15 cellular contexts compared by ENCODE assay signal in the genomic region with DNA sequence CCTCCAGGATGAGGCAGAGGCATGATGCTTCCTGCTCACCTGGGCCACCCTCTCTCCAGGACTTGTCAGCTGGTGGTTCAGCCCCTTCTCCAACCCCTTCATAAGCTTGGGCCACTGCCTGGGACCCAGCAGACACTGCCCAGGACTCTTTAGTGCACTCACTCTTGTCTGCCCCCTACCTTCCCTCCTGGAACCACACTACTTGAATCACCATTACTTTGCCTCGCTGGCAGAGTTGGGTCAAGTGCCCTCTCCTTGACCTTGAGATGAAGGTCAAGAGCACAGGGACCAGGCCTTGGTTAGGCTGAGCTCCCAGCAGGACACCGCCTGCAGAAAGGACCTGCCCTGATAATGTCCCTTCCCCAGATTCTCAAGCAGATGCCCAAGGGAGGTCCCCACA. TPM values are rescaled to one million over a fixed set of nuclear protein-coding genes. Genes with fewer than 3 reads are reported as not detected.
A peak's percentile ranks its signal among the peaks of the same experiment; 100 is the strongest.
DNase-seq lines count a peak whose midpoint lies in the region; ATAC-seq and TF ChIP-seq lines count a peak whose summit lies in the region.
"Had no signal": no experiment of that assay in that cellular context is flagged by ENCODE, and none has a peak within 500 bp of the region (broad histone marks: within the 10 kb centered on the region; RNA-seq: fewer than 3 reads in every experiment).

No MANE protein-coding gene starts in this region.

- H3K9me2 ChIP-seq in SK-N-SH = no peaks in the 10 kb centered on the region

- H3K4me1 ChIP-seq in SK-N-SH (ENCODE audit: control insufficient read depth in 1 of 2, insufficient read depth in 2 of 2, low read depth in 1 of 2, low read length in 1 of 2) (no peaks in the 10 kb centered on the region), neural progenitor cell (no peaks in the 10 kb centered on the region)

- 93% methylated on average over 2 of the region's 2 CpGs for WGBS in SK-N-SH (ENCODE audit: low lambda C conversion rate)

- H3K9me3 ChIP-seq in SK-N-SH = no peaks in the 10 kb centered on the region
- H3K9me3 ChIP-seq in WERI-Rb-1 (ENCODE audit: severe bottlenecking) = no peaks in the 10 kb centered on the region
- no peaks in the 10 kb centered on the region for H3K9me3 ChIP-seq in neural progenitor cell (ENCODE audit: low read depth)

- CTCF ChIA-PET in SK-N-SH (lab: Yijun Ruan, JAX) = interaction anchor here (1.5 to 2.8 kb wide), 3 partner anchors 8 to 108 kb away, joined by 4 to 11 read pairs (median 5); partner anchors contain the start of genes ENDOG and PKN3

- H4K20me1 ChIP-seq in SK-N-SH (ENCODE audit: insufficient read depth) (no peaks in the 10 kb centered on the region), neural progenitor cell (ENCODE audit: low read depth) (no peaks in the 10 kb centered on the region)

- H3K27ac ChIP-seq in SK-N-SH (ENCODE audit: low read depth in 2 of 2, low read length in 1 of 2) = no peak overlapping the region
- H3K27ac ChIP-seq in WERI-Rb-1 = no peak overlapping the region
- no peak overlapping the region for H3K27ac ChIP-seq in neural progenitor cell
- H3K27ac ChIP-seq: epithelial cell of prostate had no signal

- H3F3A ChIP-seq in SK-N-SH (replicated peaks; ENCODE audit: insufficient read depth) (peaks cover 2% of the 10 kb centered on the region), neural progenitor cell (ENCODE audit: low read depth) (no peaks in the 10 kb centered on the region)

- H3K27me3 ChIP-seq in SK-N-SH (ENCODE audit: insufficient read depth) (no peaks in the 10 kb centered on the region), WERI-Rb-1 (ENCODE audit: insufficient read depth, low read depth, severe bottlenecking) (no peaks in the 10 kb centered on the region), neural progenitor cell (no peaks in the 10 kb centered on the region)

- TF ChIP-seq CTCF in SK-N-SH (IDR thresholded peaks at IDR 0.05) (peak; percentile 11; the same call in 1 of the 2 replicates), WERI-Rb-1 (IDR thresholded peaks at IDR 0.05; ENCODE audit: low read depth, low read length) (peak; percentile 56), neural progenitor cell (IDR thresholded peaks at IDR 0.05) (peak; percentile 22)

- H2AFZ ChIP-seq in SK-N-SH (ENCODE audit: low read depth) = no peak overlapping the region
- no peak overlapping the region for H2AFZ ChIP-seq in neural progenitor cell (replicated peaks)

- H3K79me2 ChIP-seq in SK-N-SH (ENCODE audit: insufficient read depth) (no peaks in the 10 kb centered on the region), neural progenitor cell (ENCODE audit: low read depth) (no peaks in the 10 kb centered on the region)

- H3K4me1 Mint-ChIP-seq in neural progenitor cell = no peaks in the 10 kb centered on the region
- H3K4me1 Mint-ChIP-seq: CD4-positive, alpha-beta memory T cell had no signal

- peaks cover 4% of the 10 kb centered on the region for H3K36me3 Mint-ChIP-seq in neural progenitor cell

- no peak overlapping the region for H3K9ac ChIP-seq in SK-N-SH
- H3K9ac ChIP-seq in neural progenitor cell = no peak overlapping the region

- no peak overlapping the region for H3K4me2 ChIP-seq in SK-N-SH
- no peak overlapping the region for H3K4me2 ChIP-seq in neural progenitor cell

- H3K27me3 Mint-ChIP-seq in neural progenitor cell (ENCODE audit: insufficient read depth, low read depth) = peaks cover 5% of the 10 kb centered on the region
- H3K27me3 Mint-ChIP-seq: CD4-positive, alpha-beta memory T cell had no signal

- no peak for DNase-seq in SK-N-SH
- no peak for DNase-seq in WERI-Rb-1
- DNase-seq in neural progenitor cell (ENCODE audit: low spot score) = no peak
- no peak for DNase-seq in DMS153 (lab: John Stamatoyannopoulos, UW)
- DNase-seq: 8988T; activated CD4-positive, alpha-beta T cell treated with anti-CD3 and anti-CD28 coated beads for 4 hours; CD4-positive, alpha-beta memory T cell; mesendoderm; NCI-H1417 treated with DMSO at 0.1 percent for 48 hours; NCI-H2227 treated with DMSO at 0.1 percent for 48 hours; retina; SHP77 treated with DMSO at 0.1 percent for 48 hours had no signal

- POLR2A ChIA-PET in SK-N-SH (lab: Yijun Ruan, JAX) = no interaction called here

- no peak for TF ChIP-seq EP300 in SK-N-SH (IDR thresholded peaks at IDR 0.05; ENCODE audit: borderline replicate concordance in 1 of 2, low read depth in 1 of 2, low read length in 1 of 2)

- no peak overlapping the region for H3K4me3 Mint-ChIP-seq in neural progenitor cell
- H3K4me3 Mint-ChIP-seq: CD4-positive, alpha-beta memory T cell had no signal

- H3K9me3 Mint-ChIP-seq in neural progenitor cell = no peaks in the 10 kb centered on the region
- H3K9me3 Mint-ChIP-seq: CD4-positive, alpha-beta memory T cell had no signal

- TF ChIP-seq RAD21 in SK-N-SH (IDR thresholded peaks at IDR 0.05; ENCODE audit: low read length) = no peak

- no peak overlapping the region for H3K4me3 ChIP-seq in SK-N-SH (ENCODE audit: low read depth in 2 of 2, low read length in 1 of 2)
- no peak overlapping the region for H3K4me3 ChIP-seq in WERI-Rb-1 (ENCODE audit: low read depth, low read length)
- H3K4me3 ChIP-seq in neural progenitor cell = no peak overlapping the region

- H3K36me3 ChIP-seq in SK-N-SH (replicated peaks in 1 of 2; ENCODE audit: control insufficient read depth in 1 of 2, insufficient read depth in 2 of 2, low read length in 1 of 2) (peaks cover 9 to 11% of the 10 kb centered on the region in 2 experiments), WERI-Rb-1 (peaks cover 43% of the 10 kb centered on the region), neural progenitor cell (no peaks in the 10 kb centered on the region)

- H3K27ac Mint-ChIP-seq in neural progenitor cell = no peak overlapping the region

- ATAC-seq in SK-N-SH treated with all-trans-retinoic acid at 6 μM for 48 hours = no peak; the same call in 1 of the 3 replicates
- no peak for ATAC-seq in GM19023 (IDR thresholded peaks at IDR 0.05; ENCODE audit: unreplicated experiment)

TF ChIP-seq in SK-N-SH, 30 proteins besides CTCF, POLR2A, EP300 and RAD21:
- no peak for TF ChIP-seq TAF1 (IDR thresholded peaks at IDR 0.05; ENCODE audit: borderline replicate concordance, low read depth, low read length)

TF ChIP-seq in SK-N-SH treated with all-trans-retinoic acid at 6 μM for 48 hours, 23 proteins besides CTCF, POLR2A, EP300 and RAD21 (continues in another document):
- TF ChIP-seq, protein P1, sequence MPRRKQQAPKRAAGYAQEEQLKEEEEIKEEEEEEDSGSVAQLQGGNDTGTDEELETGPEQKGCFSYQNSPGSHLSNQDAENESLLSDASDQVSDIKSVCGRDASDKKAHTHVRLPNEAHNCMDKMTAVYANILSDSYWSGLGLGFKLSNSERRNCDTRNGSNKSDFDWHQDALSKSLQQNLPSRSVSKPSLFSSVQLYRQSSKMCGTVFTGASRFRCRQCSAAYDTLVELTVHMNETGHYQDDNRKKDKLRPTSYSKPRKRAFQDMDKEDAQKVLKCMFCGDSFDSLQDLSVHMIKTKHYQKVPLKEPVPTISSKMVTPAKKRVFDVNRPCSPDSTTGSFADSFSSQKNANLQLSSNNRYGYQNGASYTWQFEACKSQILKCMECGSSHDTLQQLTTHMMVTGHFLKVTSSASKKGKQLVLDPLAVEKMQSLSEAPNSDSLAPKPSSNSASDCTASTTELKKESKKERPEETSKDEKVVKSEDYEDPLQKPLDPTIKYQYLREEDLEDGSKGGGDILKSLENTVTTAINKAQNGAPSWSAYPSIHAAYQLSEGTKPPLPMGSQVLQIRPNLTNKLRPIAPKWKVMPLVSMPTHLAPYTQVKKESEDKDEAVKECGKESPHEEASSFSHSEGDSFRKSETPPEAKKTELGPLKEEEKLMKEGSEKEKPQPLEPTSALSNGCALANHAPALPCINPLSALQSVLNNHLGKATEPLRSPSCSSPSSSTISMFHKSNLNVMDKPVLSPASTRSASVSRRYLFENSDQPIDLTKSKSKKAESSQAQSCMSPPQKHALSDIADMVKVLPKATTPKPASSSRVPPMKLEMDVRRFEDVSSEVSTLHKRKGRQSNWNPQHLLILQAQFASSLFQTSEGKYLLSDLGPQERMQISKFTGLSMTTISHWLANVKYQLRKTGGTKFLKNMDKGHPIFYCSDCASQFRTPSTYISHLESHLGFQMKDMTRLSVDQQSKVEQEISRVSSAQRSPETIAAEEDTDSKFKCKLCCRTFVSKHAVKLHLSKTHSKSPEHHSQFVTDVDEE (CRISPR knock-in tag; IDR thresholded peaks at IDR 0.05) = no peak
- TF ChIP-seq SNAI2 (CRISPR knock-in tag; IDR thresholded peaks at IDR 0.05) = no peak
- no peak for TF ChIP-seq BACH2 (CRISPR knock-in tag; IDR thresholded peaks at IDR 0.05; ENCODE audit: borderline replicate concordance)
- TF ChIP-seq RARB (CRISPR knock-in tag; IDR thresholded peaks at IDR 0.05) = no peak
- no peak for TF ChIP-seq CSDC2 (CRISPR knock-in tag; IDR thresholded peaks at IDR 0.05)
- no peak for TF ChIP-seq ESRRG (CRISPR knock-in tag; IDR thresholded peaks at IDR 0.05)
- TF ChIP-seq ZNF8 (CRISPR knock-in tag; IDR thresholded peaks at IDR 0.05) = no peak
- TF ChIP-seq ZC3H10 (CRISPR knock-in tag; IDR thresholded peaks at IDR 0.05) = no peak

RNA-seq across cellular contexts. Expression of gene ENDOG, which starts 8.5 kb away (rescaled TPM):
- polyA plus RNA-seq in SK-N-SH (2012; rRNA removed) = 22.2 and 26.6 TPM in 2 replicates
- polyA plus RNA-seq in SK-N-SH (2012; cell fraction: cytosol; rRNA removed) = 12.0 and 18.7 TPM in 2 replicates
- polyA plus RNA-seq in SK-N-SH (2012; cell fraction: nucleus; rRNA removed) = 13.7 and 23.5 TPM in 2 replicates
- total RNA-seq in neural progenitor cell (ENCODE audit: low replicate concordance) = 3.2 and 9.1 TPM in 2 replicates

RNA-seq across cellular contexts. Expression of gene SPOUT1, which starts 19.8 kb away (rescaled TPM):
- 43.5 and 44.2 TPM in 2 replicates for polyA plus RNA-seq in SK-N-SH (2012; rRNA removed)
- polyA plus RNA-seq in SK-N-SH (2012; cell fraction: cytosol; rRNA removed) = 16.0 and 25.7 TPM in 2 replicates
- 134 and 140 TPM in 2 replicates for polyA plus RNA-seq in SK-N-SH (2012; cell fraction: nucleus; rRNA removed)
- 17.2 and 50.1 TPM in 2 replicates for total RNA-seq in neural progenitor cell (ENCODE audit: low replicate concordance)

RNA-seq across cellular contexts. Expression of gene TBC1D13, which starts 22.8 kb away (rescaled TPM):
- polyA plus RNA-seq in SK-N-SH (2012; rRNA removed) = 19.1 and 19.7 TPM in 2 replicates
- polyA plus RNA-seq in SK-N-SH (2012; cell fraction: cytosol; rRNA removed) = 10.1 and 14.8 TPM in 2 replicates
- 26.5 and 27.7 TPM in 2 replicates for polyA plus RNA-seq in SK-N-SH (2012; cell fraction: nucleus; rRNA removed)
- 17.1 and 19.0 TPM in 2 replicates for total RNA-seq in neural progenitor cell (ENCODE audit: low replicate concordance)

RNA-seq across cellular contexts. Expression of gene ZER1, which starts 38.1 kb away (rescaled TPM):
- 25.4 and 30.9 TPM in 2 replicates for polyA plus RNA-seq in SK-N-SH (2012; rRNA removed)
- polyA plus RNA-seq in SK-N-SH (2012; cell fraction: cytosol; rRNA removed) = 12.0 and 17.2 TPM in 2 replicates
- polyA plus RNA-seq in SK-N-SH (2012; cell fraction: nucleus; rRNA removed) = 46.9 and 78.6 TPM in 2 replicates
- 14.7 and 28.2 TPM in 2 replicates for total RNA-seq in neural progenitor cell (ENCODE audit: low replicate concordance)
